Comparison of ENCODE assay signal across 8 cellular contexts in genomic region chr3:100590114-100590839, GRCh38. TPM values are rescaled to one million over a fixed set of nuclear protein-coding genes. Genes with fewer than 3 reads are reported as not detected.
DNase-seq lines count a peak whose midpoint lies in the region; ATAC-seq lines count a peak whose summit lies in the region.

No MANE protein-coding gene starts in this region.

- peak; percentile 50 to 64 (median 58) for DNase-seq in CD4-positive, alpha-beta memory T cell
- DNase-seq in NCI-H524 treated with DMSO at 0.1 percent for 48 hours (lab: John Stamatoyannopoulos, UW) (peak; percentile 81), mesenchymal stem cell (peak; percentile 75)
- peak; percentile 48 to 59 for DNase-seq in activated CD4-positive, alpha-beta T cell treated with anti-CD3 and anti-CD28 coated beads, Interleukin-2, amount 50 U/mL, for 48 hours
- DNase-seq in effector CD8-positive, alpha-beta T cell (lab: John Stamatoyannopoulos, UW) = peak; percentile 37
- peak; percentile 23 for DNase-seq in stimulated activated CD8-positive, alpha-beta memory T cell treated with anti-CD3 and anti-CD28 coated beads, Interleukin-7, amount 100 ng/mL, for 24 hours (ENCODE audit: low read depth)

- H3K4ac ChIP-seq in mesenchymal stem cell (ENCODE audit: low read depth in 1 of 2, low read length in 2 of 2) = no peak overlapping the region

- intact Hi-C loops in CD4-positive, alpha-beta memory T cell (cut with micrococcal nuclease) = loop anchor here (1.0 to 5.0 kb wide), 5 partner anchors 117 to 758 kb away; partner anchors contain the start of gene TFG

- H3K27ac Mint-ChIP-seq in CD4-positive, alpha-beta memory T cell = peak overlapping the region in 2 of 7 donors; percentile 1 to 2

- peaks cover 0 to 5% (median 4%) of the 10 kb centered on the region in 4 donors for H3K4me1 Mint-ChIP-seq in CD4-positive, alpha-beta memory T cell

- H3K4me1 ChIP-seq in CD4-positive, alpha-beta memory T cell (ENCODE audit: insufficient read depth, low read length) = peaks cover 3% of the 10 kb centered on the region
- H3K4me1 ChIP-seq in mesenchymal stem cell (ENCODE audit: control insufficient read depth, insufficient read depth, low read depth, low read length) = no peaks in the 10 kb centered on the region

- H3K4me2 ChIP-seq in mesenchymal stem cell (ENCODE audit: low read length, poor library complexity, severe bottlenecking) = peak overlapping the region; percentile 48

- H3K27me3 Mint-ChIP-seq in CD4-positive, alpha-beta memory T cell = no peaks in the 10 kb centered on the region

- H3K23ac ChIP-seq in mesenchymal stem cell (ENCODE audit: low read length in 2 of 2) = no peak overlapping the region

- H2AFZ ChIP-seq in mesenchymal stem cell (ENCODE audit: low read depth, low read length) = no peak overlapping the region

- H3K14ac ChIP-seq in mesenchymal stem cell (ENCODE audit: low read length in 2 of 2) = no peak overlapping the region

- peak; percentile 70 for ATAC-seq in GM19328 (IDR thresholded peaks at IDR 0.05; ENCODE audit: unreplicated experiment)
- ATAC-seq in HG03558 (IDR thresholded peaks at IDR 0.05; ENCODE audit: extremely low read depth, unreplicated experiment) = peak; percentile 68

- POLR2A ChIA-PET in CD4-positive, alpha-beta memory T cell (lab: Charles Lee; ENCODE audit: partially characterized antibody) = no interaction called here

- no peaks in the 10 kb centered on the region for H3K36me3 ChIP-seq in CD4-positive, alpha-beta memory T cell (ENCODE audit: insufficient read depth, low read length)
- no peaks in the 10 kb centered on the region for H3K36me3 ChIP-seq in mesenchymal stem cell (ENCODE audit: control insufficient read depth in 1 of 2, insufficient read depth in 2 of 2, low read depth in 1 of 2, low read length in 2 of 2)

- no peak overlapping the region for H3K4me3 ChIP-seq in CD4-positive, alpha-beta memory T cell (ENCODE audit: low read length in 2 of 2)
- peak overlapping the region in 1 of 2 experiments; percentile 5 for H3K4me3 ChIP-seq in mesenchymal stem cell (ENCODE audit: insufficient read depth in 1 of 2, low read depth in 1 of 2, low read length in 2 of 2)

- H3K27ac ChIP-seq in CD4-positive, alpha-beta memory T cell (ENCODE audit: low read depth, low read length) = no peak overlapping the region
- no peak overlapping the region for H3K27ac ChIP-seq in mesenchymal stem cell (ENCODE audit: low read length, poor library complexity, severe bottlenecking)

- WGBS in mesenchymal stem cell = 90% methylated on average over 3 of the region's 10 CpGs

- no peak overlapping the region for H2BK120ac ChIP-seq in mesenchymal stem cell (ENCODE audit: low read depth, low read length)

- no peaks in the 10 kb centered on the region for H3K9me3 ChIP-seq in CD4-positive, alpha-beta memory T cell (ENCODE audit: control insufficient read depth in 1 of 2, low read length in 2 of 2)
- no peaks in the 10 kb centered on the region for H3K9me3 ChIP-seq in mesenchymal stem cell (ENCODE audit: control insufficient read depth, low read length)

- H2BK5ac ChIP-seq in mesenchymal stem cell (ENCODE audit: low read depth, low read length, poor library complexity, severe bottlenecking) = no peak overlapping the region

- no peaks in the 10 kb centered on the region for H3K79me1 ChIP-seq in mesenchymal stem cell (replicated peaks; ENCODE audit: low read length, poor library complexity, severe bottlenecking)

- H3K27me3 ChIP-seq in CD4-positive, alpha-beta memory T cell (ENCODE audit: insufficient read depth, low read length) = no peaks in the 10 kb centered on the region
- H3K27me3 ChIP-seq in mesenchymal stem cell (ENCODE audit: control insufficient read depth in 1 of 2, insufficient read depth in 1 of 2, low read length in 2 of 2) = no peaks in the 10 kb centered on the region

- no peaks in the 10 kb centered on the region for H3K9me3 Mint-ChIP-seq in CD4-positive, alpha-beta memory T cell

- H4K91ac ChIP-seq in mesenchymal stem cell (ENCODE audit: low read length) = no peak overlapping the region

- H3K9ac ChIP-seq in mesenchymal stem cell (ENCODE audit: low read length) = peak overlapping the region; percentile 67

- H3K36me3 Mint-ChIP-seq in CD4-positive, alpha-beta memory T cell = no peaks in the 10 kb centered on the region

- no peak overlapping the region for H3K18ac ChIP-seq in mesenchymal stem cell (ENCODE audit: low read depth in 1 of 2, low read length in 2 of 2)

- CTCF ChIA-PET in CD4-positive, alpha-beta memory T cell (lab: Charles Lee; ENCODE audit: partially characterized antibody) = interaction anchor here (0.8 to 6.5 kb wide), 14 partner anchors 8 to 757 kb away, joined by 3 to 57 read pairs (median 6); no protein-coding TSS in a partner anchor

- H4K8ac ChIP-seq in mesenchymal stem cell (ENCODE audit: low read length) = no peak overlapping the region

- H3K4me3 Mint-ChIP-seq in CD4-positive, alpha-beta memory T cell = peak overlapping the region in 7 of 8 donors; percentile 0 to 47 (median 18)

- no peak overlapping the region for H2AK5ac ChIP-seq in mesenchymal stem cell (ENCODE audit: low read length, severe bottlenecking)

- H2BK12ac ChIP-seq in mesenchymal stem cell (ENCODE audit: low read length in 2 of 2) = no peak overlapping the region

- no peak overlapping the region for H2BK15ac ChIP-seq in mesenchymal stem cell (ENCODE audit: low read depth, poor library complexity, severe bottlenecking)

RNA-seq across cellular contexts. Expression of gene ADGRG7, which starts 19.1 kb away (rescaled TPM):
- not detected for total RNA-seq in CD4-positive, alpha-beta memory T cell
- not detected for polyA plus RNA-seq in CD4-positive, alpha-beta memory T cell
- not detected for polyA plus RNA-seq in mesenchymal stem cell (2013, experiment 1 of 2)
- not detected for polyA plus RNA-seq in mesenchymal stem cell (2013, experiment 2 of 2)

Comparison
In these comparisons a context has a peak if more than half of its experiments do, and no peak if none do; other contexts are left out.
1. DNase-seq: peak in every context shown above with its lines; median percentile 81 in NCI-H524 treated with DMSO at 0.1 percent for 48 hours; 75 in mesenchymal stem cell; 58 in CD4-positive, alpha-beta memory T cell; 54 in activated CD4-positive, alpha-beta T cell treated with anti-CD3 and anti-CD28 coated beads, Interleukin-2, amount 50 U/mL, for 48 hours; 37 in effector CD8-positive, alpha-beta T cell; 23 in stimulated activated CD8-positive, alpha-beta memory T cell treated with anti-CD3 and anti-CD28 coated beads, Interleukin-7, amount 100 ng/mL, for 24 hours.